1 cellular context compared by ENCODE assay signal in genomic region chr11:65552413-65552951, GRCh38.
TF ChIP-seq lines count a peak whose summit lies in the region.

No MANE protein-coding gene starts in this region.

TF ChIP-seq in K562, 482 proteins besides CTCF, POLR2A, EP300 and RAD21:
- TF ChIP-seq, protein P1, sequence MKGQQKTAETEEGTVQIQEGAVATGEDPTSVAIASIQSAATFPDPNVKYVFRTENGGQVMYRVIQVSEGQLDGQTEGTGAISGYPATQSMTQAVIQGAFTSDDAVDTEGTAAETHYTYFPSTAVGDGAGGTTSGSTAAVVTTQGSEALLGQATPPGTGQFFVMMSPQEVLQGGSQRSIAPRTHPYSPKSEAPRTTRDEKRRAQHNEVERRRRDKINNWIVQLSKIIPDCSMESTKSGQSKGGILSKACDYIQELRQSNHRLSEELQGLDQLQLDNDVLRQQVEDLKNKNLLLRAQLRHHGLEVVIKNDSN (CRISPR knock-in tag; IDR thresholded peaks at IDR 0.05): peak; percentile 79
- TF ChIP-seq, protein P2, sequence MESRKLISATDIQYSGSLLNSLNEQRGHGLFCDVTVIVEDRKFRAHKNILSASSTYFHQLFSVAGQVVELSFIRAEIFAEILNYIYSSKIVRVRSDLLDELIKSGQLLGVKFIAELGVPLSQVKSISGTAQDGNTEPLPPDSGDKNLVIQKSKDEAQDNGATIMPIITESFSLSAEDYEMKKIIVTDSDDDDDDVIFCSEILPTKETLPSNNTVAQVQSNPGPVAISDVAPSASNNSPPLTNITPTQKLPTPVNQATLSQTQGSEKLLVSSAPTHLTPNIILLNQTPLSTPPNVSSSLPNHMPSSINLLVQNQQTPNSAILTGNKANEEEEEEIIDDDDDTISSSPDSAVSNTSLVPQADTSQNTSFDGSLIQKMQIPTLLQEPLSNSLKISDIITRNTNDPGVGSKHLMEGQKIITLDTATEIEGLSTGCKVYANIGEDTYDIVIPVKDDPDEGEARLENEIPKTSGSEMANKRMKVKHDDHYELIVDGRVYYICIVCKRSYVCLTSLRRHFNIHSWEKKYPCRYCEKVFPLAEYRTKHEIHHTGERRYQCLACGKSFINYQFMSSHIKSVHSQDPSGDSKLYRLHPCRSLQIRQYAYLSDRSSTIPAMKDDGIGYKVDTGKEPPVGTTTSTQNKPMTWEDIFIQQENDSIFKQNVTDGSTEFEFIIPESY (CRISPR knock-in tag; IDR thresholded peaks at IDR 0.05): 0 out of 2 replicates have a peak, but pooled peaks have one; percentile 75
- TF ChIP-seq MAX (CRISPR knock-in tag; IDR thresholded peaks at IDR 0.05) (0 out of 2 replicates have a peak, but pooled peaks have one; percentile 3), GATAD2B (IDR thresholded peaks at IDR 0.05; ENCODE audit: borderline replicate concordance) (no peak), CTBP1 (IDR thresholded peaks at IDR 0.05; ENCODE audit: borderline replicate concordance) (no peak; the same call in 1 of the 2 replicates), ATF4 (CRISPR knock-in tag; IDR thresholded peaks at IDR 0.05) (no peak), CBFA2T2 (conservative IDR thresholded peaks at IDR 0.05) (peak; percentile 25; the same call in 1 of the 2 replicates), HNRNPL (IDR thresholded peaks at IDR 0.05; ENCODE audit: low read depth, low read length) (peak; percentile 11; the same call in 1 of the 2 replicates), BDP1 (IDR thresholded peaks at IDR 0.05; ENCODE audit: insufficient read depth, insufficient read length) (no peak), XRCC4 (IDR thresholded peaks at IDR 0.05; ENCODE audit: extremely low read depth, insufficient read depth, insufficient read length) (no peak), ZBTB7A (IDR thresholded peaks at IDR 0.05; ENCODE audit: borderline replicate concordance, control insufficient read depth, low read depth, low read length) (0 out of 2 replicates have a peak, but pooled peaks have one; percentile 4), ZC3H11A (IDR thresholded peaks at IDR 0.05; ENCODE audit: low read depth, low read length) (no peak), RAD51 (IDR thresholded peaks at IDR 0.05; ENCODE audit: borderline replicate concordance, low read depth) (peak; percentile 52; the same call in 1 of the 2 replicates), YY1 (IDR thresholded peaks at IDR 0.05; ENCODE audit: borderline replicate concordance in 1 of 3, control insufficient read depth in 1 of 3, extremely low read depth in 1 of 3, insufficient read depth in 3 of 3, insufficient read length in 1 of 3, insufficient replicate concordance in 2 of 3, low read depth in 1 of 3, low read length in 2 of 3) (peak in 1 of 3 experiments; percentile 12), CEBPG (CRISPR knock-in tag; IDR thresholded peaks at IDR 0.05) (0 out of 2 replicates have a peak, but pooled peaks have one; percentile 4), CEBPG (tag; conservative IDR thresholded peaks at IDR 0.05 in 1 of 2, IDR thresholded peaks at IDR 0.05 in 1 of 2) (no peak)
- TF ChIP-seq, protein P3, sequence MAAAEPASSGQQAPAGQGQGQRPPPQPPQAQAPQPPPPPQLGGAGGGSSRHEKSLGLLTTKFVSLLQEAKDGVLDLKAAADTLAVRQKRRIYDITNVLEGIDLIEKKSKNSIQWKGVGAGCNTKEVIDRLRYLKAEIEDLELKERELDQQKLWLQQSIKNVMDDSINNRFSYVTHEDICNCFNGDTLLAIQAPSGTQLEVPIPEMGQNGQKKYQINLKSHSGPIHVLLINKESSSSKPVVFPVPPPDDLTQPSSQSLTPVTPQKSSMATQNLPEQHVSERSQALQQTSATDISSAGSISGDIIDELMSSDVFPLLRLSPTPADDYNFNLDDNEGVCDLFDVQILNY (CRISPR knock-in tag; IDR thresholded peaks at IDR 0.05): 0 out of 2 replicates have a peak, but pooled peaks have one; percentile 33
- TF ChIP-seq, protein P4, sequence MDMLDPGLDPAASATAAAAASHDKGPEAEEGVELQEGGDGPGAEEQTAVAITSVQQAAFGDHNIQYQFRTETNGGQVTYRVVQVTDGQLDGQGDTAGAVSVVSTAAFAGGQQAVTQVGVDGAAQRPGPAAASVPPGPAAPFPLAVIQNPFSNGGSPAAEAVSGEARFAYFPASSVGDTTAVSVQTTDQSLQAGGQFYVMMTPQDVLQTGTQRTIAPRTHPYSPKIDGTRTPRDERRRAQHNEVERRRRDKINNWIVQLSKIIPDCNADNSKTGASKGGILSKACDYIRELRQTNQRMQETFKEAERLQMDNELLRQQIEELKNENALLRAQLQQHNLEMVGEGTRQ (CRISPR knock-in tag; IDR thresholded peaks at IDR 0.05): peak; percentile 15; the same call in 1 of the 2 replicates
